ENCODE assay signal across 1 cellular context in genomic region chr14:90405101-90405500, GRCh38.
TF ChIP-seq lines count a peak whose summit lies in the region.

No MANE protein-coding gene starts in this region.

TF ChIP-seq in HepG2, 621 proteins besides CTCF, POLR2A, EP300 and RAD21 (continued from another document):
- TF ChIP-seq ARID4A (CRISPR knock-in tag; IDR thresholded peaks at IDR 0.05; ENCODE audit: borderline replicate concordance) (no peak), FOSL2 (CRISPR knock-in tag; IDR thresholded peaks at IDR 0.05) (0 out of 2 replicates have a peak, but pooled peaks have one; percentile 17), ZFP41 (CRISPR knock-in tag; IDR thresholded peaks at IDR 0.05; ENCODE audit: borderline replicate concordance) (no peak), ZSCAN5A (CRISPR knock-in tag; IDR thresholded peaks at IDR 0.05; ENCODE audit: borderline replicate concordance) (no peak)
